19 cellular contexts compared by ENCODE assay signal in genomic region chr7:155236386-155236785, GRCh38.
A peak's percentile ranks its signal among the peaks of the same experiment; 100 is the strongest.
DNase-seq lines count a peak whose midpoint lies in the region; ATAC-seq and TF ChIP-seq lines count a peak whose summit lies in the region.
"Had no signal": no experiment of that assay in that cellular context is flagged by ENCODE, and none has a peak within 500 bp of the region (broad histone marks: within the 10 kb centered on the region; RNA-seq: fewer than 3 reads in every experiment).

No MANE protein-coding gene starts in this region.

- intact Hi-C loops in Caco-2 (cut with micrococcal nuclease; ENCODE audit: unreplicated experiment) (no loop called here), spleen (cut with DNase I; ENCODE audit: low total_unique reads) (no loop called here), dorsolateral prefrontal cortex (cut with DNase I) (no loop called here)

- POLR2A ChIA-PET in Caco-2 (lab: Charles Lee): no interaction called here

- H3K4me1 ChIP-seq in Caco-2: peaks cover 62% of the 10 kb centered on the region
- no peaks in the 10 kb centered on the region for H3K4me1 ChIP-seq in spleen

- H3K27ac ChIP-seq in spleen: no peak overlapping the region
- H3K27ac ChIP-seq in dorsolateral prefrontal cortex: no peak overlapping the region
- H3K27ac ChIP-seq: PC-9, SJSA1 had no signal

- H3K36me3 ChIP-seq in Caco-2 (ENCODE audit: control insufficient read depth, insufficient read depth, low read length): no peaks in the 10 kb centered on the region; the same call in 1 of the 2 replicates
- no peaks in the 10 kb centered on the region for H3K36me3 ChIP-seq in spleen
- H3K36me3 ChIP-seq: SJSA1 had no signal

- H3K27me3 Mint-ChIP-seq in Caco-2 (ENCODE audit: insufficient read depth, unreplicated experiment) (no peaks in the 10 kb centered on the region), T-helper 17 cell (peaks cover 52% of the 10 kb centered on the region), neural crest cell (ENCODE audit: low read depth) (no peaks in the 10 kb centered on the region)

- DNase-seq in Caco-2 (no peak), T-helper 17 cell (no peak), neural crest cell (ENCODE audit: low read depth, low spot score) (no peak), spleen (peak; percentile 70), MV-4-11 (lab: John Stamatoyannopoulos, UW) (no peak), GM13977 (ENCODE audit: low spot score) (no peak), NCI-H1092 (lab: John Stamatoyannopoulos, UW) (no peak), dorsolateral prefrontal cortex (no peak)
- DNase-seq: AML-193; CD4-positive, CD25-positive, alpha-beta regulatory T cell; KG1; NCI-H1048; NCI-H146; NCI-H2081; NCI-H510A treated with DMSO at 0.1 percent for 48 hours; NCI-H82; PC-9 had no signal

- peaks cover 14% of the 10 kb centered on the region; the same call in 1 of the 2 replicates for H3K9me3 ChIP-seq in Caco-2
- H3K9me3 ChIP-seq in T-helper 17 cell (ENCODE audit: control insufficient read depth, low read length, poor library complexity, severe bottlenecking): no peaks in the 10 kb centered on the region
- H3K9me3 ChIP-seq in spleen: no peaks in the 10 kb centered on the region
- H3K9me3 ChIP-seq: SJSA1 had no signal

- no TSS peak for BruUV-seq in Caco-2 (replicated peaks; lab: Mats Ljungman, UMichigan)

- no peak overlapping the region for H3K4me3 Mint-ChIP-seq in Caco-2 (ENCODE audit: unreplicated experiment)
- H3K4me3 Mint-ChIP-seq in T-helper 17 cell: no peak overlapping the region
- H3K4me3 Mint-ChIP-seq in neural crest cell: no peak overlapping the region
- H3K4me3 Mint-ChIP-seq: CD4-positive, CD25-positive, alpha-beta regulatory T cell had no signal

- in situ Hi-C loops in GM13977 (cut with MboI; ENCODE audit: low pct_unique_long_range_greater_than_20kb, low sequenced_read_pairs, unreplicated experiment): no loop called here

- H3K27ac Mint-ChIP-seq in Caco-2 (ENCODE audit: unreplicated experiment): peak overlapping the region; percentile 42
- peak overlapping the region; percentile 47 for H3K27ac Mint-ChIP-seq in T-helper 17 cell
- H3K27ac Mint-ChIP-seq in neural crest cell (ENCODE audit: unreplicated experiment): peak overlapping the region; percentile 97

- TF ChIP-seq POLR2A in spleen (IDR thresholded peaks at IDR 0.05): no peak

- WGBS in spleen, 5 donors: 72 to 92% (median 86%) methylated on average over 10 of the region's 10 CpGs

- H3K4me3 ChIP-seq in Caco-2 (ENCODE audit: low read depth, low read length) (no peak overlapping the region), spleen (no peak overlapping the region), dorsolateral prefrontal cortex (no peak overlapping the region)
- H3K4me3 ChIP-seq: PC-9, SJSA1 had no signal

- TF ChIP-seq CTCF in Caco-2 (IDR thresholded peaks at IDR 0.05; ENCODE audit: insufficient read depth in 1 of 2, low read depth in 1 of 2, low read length in 1 of 2, severe bottlenecking in 1 of 2, unreplicated experiment in 1 of 2) (no peak), neural crest cell (conservative IDR thresholded peaks at IDR 0.05) (no peak), spleen (IDR thresholded peaks at IDR 0.05 in 8 of 11, conservative IDR thresholded peaks at IDR 0.05 in 3 of 11) (no peak), GM13977 (IDR thresholded peaks at IDR 0.05; ENCODE audit: extremely low read depth, insufficient read depth, missing control alignments) (no peak), dorsolateral prefrontal cortex (IDR thresholded peaks at IDR 0.05 in 54 of 56, conservative IDR thresholded peaks at IDR 0.05 in 2 of 56; ENCODE audit: low read depth in 1 of 56, partially characterized antibody in 56 of 56) (no peak)

- H3K4me1 Mint-ChIP-seq in Caco-2 (ENCODE audit: low read depth, unreplicated experiment) (peaks cover 34% of the 10 kb centered on the region), T-helper 17 cell (peaks cover 5% of the 10 kb centered on the region), neural crest cell (peaks cover 9% of the 10 kb centered on the region)

- H3K36me3 Mint-ChIP-seq in Caco-2 (ENCODE audit: insufficient read depth, unreplicated experiment) (peaks cover 30% of the 10 kb centered on the region), T-helper 17 cell (ENCODE audit: low read depth) (peaks cover 3% of the 10 kb centered on the region), neural crest cell (ENCODE audit: low read depth) (no peaks in the 10 kb centered on the region)
- H3K36me3 Mint-ChIP-seq: CD4-positive, CD25-positive, alpha-beta regulatory T cell had no signal

- ATAC-seq in T-helper 17 cell: no peak
- ATAC-seq: HCT116 had no signal

- CTCF ChIA-PET in Caco-2 (lab: Charles Lee): no interaction called here

- no peaks in the 10 kb centered on the region for H3K27me3 ChIP-seq in Caco-2 (replicated peaks; ENCODE audit: control insufficient read depth, insufficient read depth, low read length)
- peaks cover 0 to 6% (median 0%) of the 10 kb centered on the region in 7 donors for H3K27me3 ChIP-seq in spleen (replicated peaks in 1 of 7)
- H3K27me3 ChIP-seq in dorsolateral prefrontal cortex: peaks cover 0 to 6% (median 0%) of the 10 kb centered on the region in 45 donors
- H3K27me3 ChIP-seq: SJSA1 had no signal

- H3K9me3 Mint-ChIP-seq in Caco-2 (ENCODE audit: unreplicated experiment): peaks cover 13% of the 10 kb centered on the region
- H3K9me3 Mint-ChIP-seq in neural crest cell: no peaks in the 10 kb centered on the region
- H3K9me3 Mint-ChIP-seq: CD4-positive, CD25-positive, alpha-beta regulatory T cell had no signal

Comparison
In these comparisons a context has a peak if more than half of its experiments do, and no peak if none do; other contexts are left out.
1. H3K27ac Mint-ChIP-seq: peak in every context shown above with its lines; median percentile 97 in neural crest cell; 47 in T-helper 17 cell; 42 in Caco-2.